In genomic region chr2:33477473-33478468, GRCh38 we compare ENCODE assay signal across 8 cellular contexts. TPM values are rescaled to one million over a fixed set of nuclear protein-coding genes. Genes with fewer than 3 reads are reported as not detected.
DNase-seq lines count a peak whose midpoint lies in the region; ATAC-seq and TF ChIP-seq lines count a peak whose summit lies in the region.

No MANE protein-coding gene starts in this region.

- TF ChIP-seq EP300 in transverse colon (IDR thresholded peaks at IDR 0.05; ENCODE audit: low read depth): no peak

- intact Hi-C loops in transverse colon (cut with DNase I; ENCODE audit: low total_unique reads): loop anchor here (5.0 to 10.0 kb wide), 2 partner anchors 107 to 1600 kb away; no protein-coding TSS in a partner anchor

- H3K4me3 ChIP-seq in transverse colon: peak overlapping the region in 3 of 4 donors; percentile 46 to 69 (median 63)

- no peaks in the 10 kb centered on the region for H3K9me3 Mint-ChIP-seq in memory B cell

- no peak for TF ChIP-seq CTCF in transverse colon (IDR thresholded peaks at IDR 0.05)

- DNase-seq in ELF-1 (ENCODE audit: low read depth, low spot score) (peak; percentile 12), KBM-7 (peak; percentile 72), memory B cell (ENCODE audit: low spot score in 2 of 2) (peak in 1 of 2 donors; percentile 63), transverse colon (peak; percentile 44), NCI-H2171 (lab: John Stamatoyannopoulos, UW) (no peak), middle frontal gyrus (ENCODE audit: extremely low spot score, low spot score) (no peak)

- in situ Hi-C loops in KBM-7 (cut with MboI; ENCODE audit: low pct_unique_long_range_greater_than_20kb, low sequenced_read_pairs): no loop called here
- in situ Hi-C loops in transverse colon (cut with MboI; ENCODE audit: low pct_ligation_motif_present in 1 of 4, low pct_unique_long_range_greater_than_20kb in 1 of 4, low sequenced_read_pairs in 3 of 4): loop anchor here in 1 of 4 donors (10.0 kb wide), 1 partner anchor 97 kb away; no protein-coding TSS in a partner anchor

- H3K4me1 Mint-ChIP-seq in memory B cell: peaks cover 40% of the 10 kb centered on the region

- peaks cover 20% of the 10 kb centered on the region for H3K36me3 Mint-ChIP-seq in memory B cell

- no peaks in the 10 kb centered on the region for H3K27me3 ChIP-seq in transverse colon

- H3K27me3 Mint-ChIP-seq in memory B cell: no peaks in the 10 kb centered on the region

- peak; percentile 30 for ATAC-seq in GM21360 (IDR thresholded peaks at IDR 0.05; ENCODE audit: unreplicated experiment)
- ATAC-seq in memory B cell (ENCODE audit: low read depth): peak; percentile 50

- peak overlapping the region; percentile 98 for H3K4me3 Mint-ChIP-seq in memory B cell

- H3K4me1 ChIP-seq in transverse colon: peaks cover 4 to 18% (median 14%) of the 10 kb centered on the region in 4 donors

- no peaks in the 10 kb centered on the region for H3K9me3 ChIP-seq in transverse colon

- H3K27ac ChIP-seq in angular gyrus (ENCODE audit: low read depth, low read length) (peak overlapping the region; percentile 87), transverse colon (peak overlapping the region; percentile 88 to 90 (median 89))

- 50 to 51% methylated on average over 4 to 20 of the region's 20 CpGs for WGBS in transverse colon (ENCODE audit: low coverage in 1 of 2), 2 donors

- H3K27ac Mint-ChIP-seq in memory B cell: peak overlapping the region; percentile 99

- TF ChIP-seq POLR2A in transverse colon (IDR thresholded peaks at IDR 0.05): peak; percentile 13

- H3K36me3 ChIP-seq in transverse colon: no peaks in the 10 kb centered on the region

RNA-seq across cellular contexts. Expression of gene RASGRP3, which starts 1.3 kb away (rescaled TPM):
- 10 to 100 TPM in 1 of 4 donors, 1 to 10 TPM in 2, not detected in 1; 3.4 to 16.5 (median 4.8) TPM for total RNA-seq in transverse colon

Comparison
In these comparisons a context has a peak if more than half of its experiments do, and no peak if none do; other contexts are left out.
1. DNase-seq: peak in ELF-1 (single experiment), KBM-7 (single experiment) and transverse colon (single experiment); none in NCI-H2171 (single experiment) and middle frontal gyrus (single experiment).